Comparison of ENCODE assay signal across 3 cellular contexts in the genomic region with DNA sequence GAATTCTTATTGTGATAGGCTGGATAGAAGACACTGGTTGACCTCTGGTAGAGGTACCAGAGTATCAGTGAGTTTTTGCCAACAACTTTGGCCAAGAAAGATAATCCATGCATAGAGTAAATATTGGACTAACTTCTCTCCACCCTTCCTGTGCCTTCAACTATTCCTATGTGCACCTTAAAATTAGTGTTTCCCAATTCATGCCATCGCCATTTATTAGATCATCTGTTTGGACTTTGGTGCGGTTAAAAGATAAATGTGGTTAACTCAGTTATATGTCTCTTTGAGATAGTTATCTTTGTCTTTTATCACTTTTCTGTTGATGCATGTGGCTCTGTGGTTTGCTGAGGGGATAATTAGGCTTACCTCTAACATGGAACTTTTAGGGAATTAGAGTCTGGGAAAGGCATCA.
TF ChIP-seq lines count a peak whose summit lies in the region.

No MANE protein-coding gene starts in this region.

TF ChIP-seq in SK-N-SH treated with all-trans-retinoic acid at 6 μM for 48 hours, 23 proteins besides CTCF, POLR2A, EP300 and RAD21:
- TF ChIP-seq ZNF70 (CRISPR knock-in tag; IDR thresholded peaks at IDR 0.05) (no peak), ISL1 (CRISPR knock-in tag; IDR thresholded peaks at IDR 0.05) (peak; percentile 41; the same call in 1 of the 2 replicates), OSR1 (CRISPR knock-in tag; IDR thresholded peaks at IDR 0.05) (no peak)

TF ChIP-seq in SK-N-SH, 30 proteins besides CTCF, POLR2A, EP300 and RAD21:
- TF ChIP-seq, protein P1, sequence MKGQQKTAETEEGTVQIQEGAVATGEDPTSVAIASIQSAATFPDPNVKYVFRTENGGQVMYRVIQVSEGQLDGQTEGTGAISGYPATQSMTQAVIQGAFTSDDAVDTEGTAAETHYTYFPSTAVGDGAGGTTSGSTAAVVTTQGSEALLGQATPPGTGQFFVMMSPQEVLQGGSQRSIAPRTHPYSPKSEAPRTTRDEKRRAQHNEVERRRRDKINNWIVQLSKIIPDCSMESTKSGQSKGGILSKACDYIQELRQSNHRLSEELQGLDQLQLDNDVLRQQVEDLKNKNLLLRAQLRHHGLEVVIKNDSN (IDR thresholded peaks at IDR 0.05; ENCODE audit: borderline replicate concordance, low read depth) = no peak
- TF ChIP-seq, protein P2, sequence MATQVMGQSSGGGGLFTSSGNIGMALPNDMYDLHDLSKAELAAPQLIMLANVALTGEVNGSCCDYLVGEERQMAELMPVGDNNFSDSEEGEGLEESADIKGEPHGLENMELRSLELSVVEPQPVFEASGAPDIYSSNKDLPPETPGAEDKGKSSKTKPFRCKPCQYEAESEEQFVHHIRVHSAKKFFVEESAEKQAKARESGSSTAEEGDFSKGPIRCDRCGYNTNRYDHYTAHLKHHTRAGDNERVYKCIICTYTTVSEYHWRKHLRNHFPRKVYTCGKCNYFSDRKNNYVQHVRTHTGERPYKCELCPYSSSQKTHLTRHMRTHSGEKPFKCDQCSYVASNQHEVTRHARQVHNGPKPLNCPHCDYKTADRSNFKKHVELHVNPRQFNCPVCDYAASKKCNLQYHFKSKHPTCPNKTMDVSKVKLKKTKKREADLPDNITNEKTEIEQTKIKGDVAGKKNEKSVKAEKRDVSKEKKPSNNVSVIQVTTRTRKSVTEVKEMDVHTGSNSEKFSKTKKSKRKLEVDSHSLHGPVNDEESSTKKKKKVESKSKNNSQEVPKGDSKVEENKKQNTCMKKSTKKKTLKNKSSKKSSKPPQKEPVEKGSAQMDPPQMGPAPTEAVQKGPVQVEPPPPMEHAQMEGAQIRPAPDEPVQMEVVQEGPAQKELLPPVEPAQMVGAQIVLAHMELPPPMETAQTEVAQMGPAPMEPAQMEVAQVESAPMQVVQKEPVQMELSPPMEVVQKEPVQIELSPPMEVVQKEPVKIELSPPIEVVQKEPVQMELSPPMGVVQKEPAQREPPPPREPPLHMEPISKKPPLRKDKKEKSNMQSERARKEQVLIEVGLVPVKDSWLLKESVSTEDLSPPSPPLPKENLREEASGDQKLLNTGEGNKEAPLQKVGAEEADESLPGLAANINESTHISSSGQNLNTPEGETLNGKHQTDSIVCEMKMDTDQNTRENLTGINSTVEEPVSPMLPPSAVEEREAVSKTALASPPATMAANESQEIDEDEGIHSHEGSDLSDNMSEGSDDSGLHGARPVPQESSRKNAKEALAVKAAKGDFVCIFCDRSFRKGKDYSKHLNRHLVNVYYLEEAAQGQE (IDR thresholded peaks at IDR 0.05; ENCODE audit: low read depth, low read length) = no peak
- TF ChIP-seq, protein P3, sequence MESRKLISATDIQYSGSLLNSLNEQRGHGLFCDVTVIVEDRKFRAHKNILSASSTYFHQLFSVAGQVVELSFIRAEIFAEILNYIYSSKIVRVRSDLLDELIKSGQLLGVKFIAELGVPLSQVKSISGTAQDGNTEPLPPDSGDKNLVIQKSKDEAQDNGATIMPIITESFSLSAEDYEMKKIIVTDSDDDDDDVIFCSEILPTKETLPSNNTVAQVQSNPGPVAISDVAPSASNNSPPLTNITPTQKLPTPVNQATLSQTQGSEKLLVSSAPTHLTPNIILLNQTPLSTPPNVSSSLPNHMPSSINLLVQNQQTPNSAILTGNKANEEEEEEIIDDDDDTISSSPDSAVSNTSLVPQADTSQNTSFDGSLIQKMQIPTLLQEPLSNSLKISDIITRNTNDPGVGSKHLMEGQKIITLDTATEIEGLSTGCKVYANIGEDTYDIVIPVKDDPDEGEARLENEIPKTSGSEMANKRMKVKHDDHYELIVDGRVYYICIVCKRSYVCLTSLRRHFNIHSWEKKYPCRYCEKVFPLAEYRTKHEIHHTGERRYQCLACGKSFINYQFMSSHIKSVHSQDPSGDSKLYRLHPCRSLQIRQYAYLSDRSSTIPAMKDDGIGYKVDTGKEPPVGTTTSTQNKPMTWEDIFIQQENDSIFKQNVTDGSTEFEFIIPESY (IDR thresholded peaks at IDR 0.05; ENCODE audit: borderline replicate concordance, low read depth) = no peak
- TF ChIP-seq TEAD4 (IDR thresholded peaks at IDR 0.05; ENCODE audit: borderline replicate concordance, insufficient read depth) (no peak), GABPA (IDR thresholded peaks at IDR 0.05; ENCODE audit: low read depth) (no peak), TAF1 (IDR thresholded peaks at IDR 0.05; ENCODE audit: borderline replicate concordance, low read depth, low read length) (no peak)
- TF ChIP-seq, protein P4, sequence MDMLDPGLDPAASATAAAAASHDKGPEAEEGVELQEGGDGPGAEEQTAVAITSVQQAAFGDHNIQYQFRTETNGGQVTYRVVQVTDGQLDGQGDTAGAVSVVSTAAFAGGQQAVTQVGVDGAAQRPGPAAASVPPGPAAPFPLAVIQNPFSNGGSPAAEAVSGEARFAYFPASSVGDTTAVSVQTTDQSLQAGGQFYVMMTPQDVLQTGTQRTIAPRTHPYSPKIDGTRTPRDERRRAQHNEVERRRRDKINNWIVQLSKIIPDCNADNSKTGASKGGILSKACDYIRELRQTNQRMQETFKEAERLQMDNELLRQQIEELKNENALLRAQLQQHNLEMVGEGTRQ (IDR thresholded peaks at IDR 0.05; ENCODE audit: borderline replicate concordance, low read depth, low read length) = no peak

TF ChIP-seq in K562, 482 proteins besides CTCF, POLR2A, EP300 and RAD21:
- TF ChIP-seq, protein P5, sequence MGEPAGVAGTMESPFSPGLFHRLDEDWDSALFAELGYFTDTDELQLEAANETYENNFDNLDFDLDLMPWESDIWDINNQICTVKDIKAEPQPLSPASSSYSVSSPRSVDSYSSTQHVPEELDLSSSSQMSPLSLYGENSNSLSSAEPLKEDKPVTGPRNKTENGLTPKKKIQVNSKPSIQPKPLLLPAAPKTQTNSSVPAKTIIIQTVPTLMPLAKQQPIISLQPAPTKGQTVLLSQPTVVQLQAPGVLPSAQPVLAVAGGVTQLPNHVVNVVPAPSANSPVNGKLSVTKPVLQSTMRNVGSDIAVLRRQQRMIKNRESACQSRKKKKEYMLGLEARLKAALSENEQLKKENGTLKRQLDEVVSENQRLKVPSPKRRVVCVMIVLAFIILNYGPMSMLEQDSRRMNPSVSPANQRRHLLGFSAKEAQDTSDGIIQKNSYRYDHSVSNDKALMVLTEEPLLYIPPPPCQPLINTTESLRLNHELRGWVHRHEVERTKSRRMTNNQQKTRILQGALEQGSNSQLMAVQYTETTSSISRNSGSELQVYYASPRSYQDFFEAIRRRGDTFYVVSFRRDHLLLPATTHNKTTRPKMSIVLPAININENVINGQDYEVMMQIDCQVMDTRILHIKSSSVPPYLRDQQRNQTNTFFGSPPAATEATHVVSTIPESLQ (CRISPR knock-in tag; IDR thresholded peaks at IDR 0.05) = no peak
- TF ChIP-seq, protein P6, sequence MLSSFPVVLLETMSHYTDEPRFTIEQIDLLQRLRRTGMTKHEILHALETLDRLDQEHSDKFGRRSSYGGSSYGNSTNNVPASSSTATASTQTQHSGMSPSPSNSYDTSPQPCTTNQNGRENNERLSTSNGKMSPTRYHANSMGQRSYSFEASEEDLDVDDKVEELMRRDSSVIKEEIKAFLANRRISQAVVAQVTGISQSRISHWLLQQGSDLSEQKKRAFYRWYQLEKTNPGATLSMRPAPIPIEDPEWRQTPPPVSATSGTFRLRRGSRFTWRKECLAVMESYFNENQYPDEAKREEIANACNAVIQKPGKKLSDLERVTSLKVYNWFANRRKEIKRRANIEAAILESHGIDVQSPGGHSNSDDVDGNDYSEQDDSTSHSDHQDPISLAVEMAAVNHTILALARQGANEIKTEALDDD (IDR thresholded peaks at IDR 0.05) = 0 out of 2 replicates have a peak, but pooled peaks have one; percentile 27
- TF ChIP-seq SREBF1 (IDR thresholded peaks at IDR 0.05; ENCODE audit: borderline replicate concordance, low read depth, low read length) (no peak), ESRRA (IDR thresholded peaks at IDR 0.05; ENCODE audit: borderline replicate concordance, low read depth) (no peak), U2AF1 (optimal IDR thresholded peaks at IDR 0.05; ENCODE audit: low read depth, low read length) (no peak)
